ENCODE assay signal across 18 cellular contexts in genomic region chrX:71140440-71140839, GRCh38. TPM values are rescaled to one million over a fixed set of nuclear protein-coding genes. Genes with fewer than 3 reads are reported as not detected.
DNase-seq lines count a peak whose midpoint lies in the region; ATAC-seq, FAIRE-seq and TF ChIP-seq lines count a peak whose summit lies in the region.
"Had no signal": no experiment of that assay in that cellular context is flagged by ENCODE, and none has a peak within 500 bp of the region (broad histone marks: within the 10 kb centered on the region; RNA-seq: fewer than 3 reads in every experiment).

No MANE protein-coding gene starts in this region.

- H3K4me2 ChIP-seq in IMR-90 (ENCODE audit: low read depth, low read length) (no peak overlapping the region), endothelial cell of umbilical vein (ENCODE audit: insufficient read depth, low read length) (no peak overlapping the region)

- no peak overlapping the region for H3K4ac ChIP-seq in IMR-90 (ENCODE audit: low read depth, low read length)

- H3K9me3 Mint-ChIP-seq in CD8-positive, alpha-beta T cell, result no peaks in the 10 kb centered on the region
- H3K9me3 Mint-ChIP-seq: CD4-positive, alpha-beta memory T cell; IgD-negative memory B cell had no signal

- H3K14ac ChIP-seq in IMR-90 (replicated peaks; ENCODE audit: low read depth, low read length), result no peak overlapping the region

- peak; percentile 12 for FAIRE-seq in endothelial cell of umbilical vein (lab: Jason Lieb, UNC)
- FAIRE-seq: A204.1, D721Med, GM19239, H1 had no signal

- H3K27ac ChIP-seq in CD8-positive, alpha-beta T cell (ENCODE audit: low read depth, low read length), result no peak overlapping the region
- H3K27ac ChIP-seq in IMR-90 (ENCODE audit: insufficient read depth, low read length) (no peak overlapping the region), endothelial cell of umbilical vein (ENCODE audit: insufficient read depth, low read depth, low read length) (no peak overlapping the region)

- no peaks in the 10 kb centered on the region for H3K27me3 Mint-ChIP-seq in CD8-positive, alpha-beta T cell (ENCODE audit: low read depth)
- H3K27me3 Mint-ChIP-seq: B cell; CD4-positive, alpha-beta memory T cell had no signal

- H4K5ac ChIP-seq in IMR-90 (ENCODE audit: low read depth, low read length), result no peak overlapping the region

- BruUV-seq in IMR-90 (replicated peaks; lab: Mats Ljungman, UMichigan), result no TSS peak
- no TSS peak for BruUV-seq in endothelial cell of umbilical vein (replicated peaks; lab: Mats Ljungman, UMichigan)

- H4K8ac ChIP-seq in IMR-90 (ENCODE audit: low read depth in 2 of 2, low read length in 2 of 2), result no peak overlapping the region

- no peak for DNase-seq in CD8-positive, alpha-beta T cell
- DNase-seq in IMR-90 (no peak), endothelial cell of umbilical vein (ENCODE audit: low read depth, low spot score) (no peak), NCI-H146 treated with DMSO at 0.1 percent for 48 hours (lab: John Stamatoyannopoulos, UW; ENCODE audit: unreplicated experiment) (no peak)
- DNase-seq: C1 segment of cervical spinal cord; CD4-positive, alpha-beta memory T cell; COR-L47; DND-41; GF-D8 had no signal

- no peaks in the 10 kb centered on the region for H3K9me3 ChIP-seq in CD8-positive, alpha-beta T cell (ENCODE audit: low read length)
- H3K9me3 ChIP-seq in IMR-90 (ENCODE audit: control insufficient read depth, insufficient read depth, low read length) (no peaks in the 10 kb centered on the region), endothelial cell of umbilical vein (replicated peaks; ENCODE audit: control insufficient read depth, insufficient read depth, low read length) (no peaks in the 10 kb centered on the region)
- H3K9me3 ChIP-seq: HAP-1 had no signal

- H3K56ac ChIP-seq in IMR-90 (ENCODE audit: extremely low read depth, insufficient read depth, low read length), result no peak overlapping the region

- POLR2A ChIA-PET in CD8-positive, alpha-beta T cell (lab: Charles Lee), result interaction anchor here (1.0 kb wide), 1 partner anchor 28 kb away, joined by 3 read pairs; no protein-coding TSS in a partner anchor
- POLR2A ChIA-PET in IMR-90 (lab: Charles Lee; ENCODE audit: unreplicated experiment), result no interaction called here
- POLR2A ChIA-PET in endothelial cell of umbilical vein (lab: Charles Lee), result interaction anchor here (0.6 kb wide), 1 partner anchor 163 kb away, joined by 4 read pairs; no protein-coding TSS in a partner anchor

- intact Hi-C loops in CD8-positive, alpha-beta T cell (cut with DNase I, micrococcal nuclease), result no loop called here
- intact Hi-C loops in IMR-90 (cut with micrococcal nuclease) (no loop called here), endothelial cell of umbilical vein (cut with micrococcal nuclease) (no loop called here)

- no peak overlapping the region for H2BK5ac ChIP-seq in IMR-90 (ENCODE audit: low read depth, low read length, poor library complexity, severe bottlenecking)

- no peak for ATAC-seq in CD8-positive, alpha-beta T cell
- no peak for ATAC-seq in IMR-90 (ENCODE audit: low read depth)
- ATAC-seq in GM19463 (IDR thresholded peaks at IDR 0.05; ENCODE audit: unreplicated experiment), result no peak

- H2BK20ac ChIP-seq in IMR-90 (ENCODE audit: low read depth, low read length), result no peak overlapping the region

- H4K91ac ChIP-seq in IMR-90 (ENCODE audit: insufficient read depth, low read depth, low read length), result no peak overlapping the region

- TF ChIP-seq RAD21 in IMR-90 (IDR thresholded peaks at IDR 0.05; ENCODE audit: low read length), result no peak

- H3K4me1 ChIP-seq in CD8-positive, alpha-beta T cell (ENCODE audit: insufficient read depth, low read length), result peaks cover 7% of the 10 kb centered on the region
- no peaks in the 10 kb centered on the region; the same call in 1 of the 2 replicates for H3K4me1 ChIP-seq in IMR-90 (ENCODE audit: control insufficient read depth, insufficient read depth, low read length)
- H3K4me1 ChIP-seq in endothelial cell of umbilical vein (ENCODE audit: control insufficient read depth, extremely low read depth, insufficient read depth, low read length), result peaks cover 2% of the 10 kb centered on the region
- H3K4me1 ChIP-seq: HAP-1 had no signal

- no peak overlapping the region for H2BK15ac ChIP-seq in IMR-90 (ENCODE audit: low read depth, low read length)

- peaks cover 60% of the 10 kb centered on the region for H3K36me3 Mint-ChIP-seq in CD8-positive, alpha-beta T cell

- in situ Hi-C loops in IMR-90 (cut with MboI; ENCODE audit: low sequenced_read_pairs), result no loop called here

- WGBS in IMR-90 (ENCODE audit: extremely low coverage in 2 of 2, insufficient read length in 1 of 2), 2 experiments, result 0% methylated on average over 1 of the region's 6 CpGs; no CpG with 5 or more reads in 1 of the 2 experiments

- CTCF ChIA-PET in CD8-positive, alpha-beta T cell (lab: Charles Lee), result interaction anchor here (0.8 to 1.2 kb wide), 3 partner anchors 11 to 42 kb away, joined by 3 to 4 read pairs (median 4); no protein-coding TSS in a partner anchor
- CTCF ChIA-PET in IMR-90 (lab: Yijun Ruan, JAX), result no interaction called here
- CTCF ChIA-PET in endothelial cell of umbilical vein (lab: Charles Lee), result no interaction called here

- no peak overlapping the region for H2AK9ac ChIP-seq in IMR-90 (replicated peaks; ENCODE audit: low read depth, low read length, poor library complexity)

- no peak for TF ChIP-seq CTCF in CD8-positive, alpha-beta T cell (IDR thresholded peaks at IDR 0.05)
- TF ChIP-seq CTCF in IMR-90 (conservative IDR thresholded peaks at IDR 0.05; ENCODE audit: low read depth, low read length) (no peak), endothelial cell of umbilical vein (IDR thresholded peaks at IDR 0.05; ENCODE audit: extremely low read depth in 1 of 2, insufficient read depth in 1 of 2, low read depth in 1 of 2, low read length in 2 of 2) (no peak)

- peak overlapping the region; percentile 51 for H2AFZ ChIP-seq in IMR-90 (replicated peaks; ENCODE audit: low read length, poor library complexity)
- H2AFZ ChIP-seq in endothelial cell of umbilical vein (ENCODE audit: low read depth, low read length), result no peak overlapping the region

- H3K79me2 ChIP-seq in endothelial cell of umbilical vein (ENCODE audit: control insufficient read depth, insufficient read depth, low read length), result no peaks in the 10 kb centered on the region

- H3K23ac ChIP-seq in IMR-90 (ENCODE audit: low read depth, low read length), result no peak overlapping the region

- H3K9me1 ChIP-seq in IMR-90 (ENCODE audit: insufficient read depth, low read length) (peaks cover 3% of the 10 kb centered on the region; the same call in 1 of the 2 replicates), endothelial cell of umbilical vein (replicated peaks; ENCODE audit: control insufficient read depth, extremely low read depth, insufficient read depth, low read length) (no peaks in the 10 kb centered on the region)

- H2BK120ac ChIP-seq in IMR-90 (ENCODE audit: low read depth, low read length), result no peak overlapping the region

- H3K9ac ChIP-seq in IMR-90 (ENCODE audit: low read depth, low read length), result no peak overlapping the region
- no peak overlapping the region for H3K9ac ChIP-seq in endothelial cell of umbilical vein (replicated peaks; ENCODE audit: extremely low read depth, insufficient read depth, low read length)

- H3K4me1 Mint-ChIP-seq in CD8-positive, alpha-beta T cell (ENCODE audit: low read depth), result peaks cover 20% of the 10 kb centered on the region

- no peak for TF ChIP-seq POLR2A in IMR-90 (IDR thresholded peaks at IDR 0.05; ENCODE audit: low read depth, low read length)
- TF ChIP-seq POLR2A in endothelial cell of umbilical vein (IDR thresholded peaks at IDR 0.05; ENCODE audit: low read depth, low read length), result no peak

- H4K20me1 ChIP-seq in IMR-90 (ENCODE audit: insufficient read depth, low read length) (no peaks in the 10 kb centered on the region), endothelial cell of umbilical vein (replicated peaks; ENCODE audit: control insufficient read depth, extremely low read depth, insufficient read depth, low read length) (no peaks in the 10 kb centered on the region)

- no peak overlapping the region for H2AK5ac ChIP-seq in IMR-90 (ENCODE audit: low read depth, low read length)

- no peaks in the 10 kb centered on the region for H3K79me1 ChIP-seq in IMR-90 (ENCODE audit: low read depth in 1 of 2, low read length in 2 of 2)

- H3K4me3 Mint-ChIP-seq in CD8-positive, alpha-beta T cell, result peak overlapping the region; percentile 37
- H3K4me3 Mint-ChIP-seq: B cell; CD4-positive, alpha-beta memory T cell; IgD-negative memory B cell had no signal

- H3K27ac Mint-ChIP-seq in CD8-positive, alpha-beta T cell, result peak overlapping the region; percentile 69
- H3K27ac Mint-ChIP-seq: B cell, IgD-negative memory B cell had no signal

- dilution Hi-C loops in IMR-90 (cut with HindIII; ENCODE audit: low sequenced_read_pairs, unreplicated experiment), result no loop called here
- dilution Hi-C loops in endothelial cell of umbilical vein (cut with MboI; ENCODE audit: extremely low pct_ligation_motif_present, low sequenced_read_pairs), result no loop called here

- H3K36me3 ChIP-seq in CD8-positive, alpha-beta T cell (ENCODE audit: insufficient read depth, low read length), result peaks cover 21% of the 10 kb centered on the region
- H3K36me3 ChIP-seq in IMR-90 (ENCODE audit: control insufficient read depth, insufficient read depth, low read length) (peaks cover 31% of the 10 kb centered on the region), endothelial cell of umbilical vein (ENCODE audit: control insufficient read depth in 2 of 2, extremely low read depth in 1 of 2, insufficient read depth in 2 of 2, low read length in 2 of 2) (peaks cover 0 to 27% of the 10 kb centered on the region in 2 experiments)

- H3K27me3 ChIP-seq in CD8-positive, alpha-beta T cell (ENCODE audit: insufficient read depth, low read length), result no peaks in the 10 kb centered on the region
- no peaks in the 10 kb centered on the region; the same call in 1 of the 2 replicates for H3K27me3 ChIP-seq in IMR-90 (ENCODE audit: control insufficient read depth, insufficient read depth, low read length)
- H3K27me3 ChIP-seq in endothelial cell of umbilical vein (ENCODE audit: control insufficient read depth in 2 of 2, insufficient read depth in 2 of 2, low read length in 2 of 2), result no peaks in the 10 kb centered on the region

- no peak overlapping the region for H3K4me3 ChIP-seq in CD8-positive, alpha-beta T cell (ENCODE audit: low read depth, low read length)
- H3K4me3 ChIP-seq in IMR-90 (ENCODE audit: insufficient read depth, low read depth, low read length), result no peak overlapping the region
- H3K4me3 ChIP-seq in endothelial cell of umbilical vein (replicated peaks in 1 of 3; ENCODE audit: insufficient read depth in 1 of 3, low read depth in 1 of 3, low read length in 3 of 3), result no peak overlapping the region
- H3K4me3 ChIP-seq: HAP-1 had no signal

- H3K18ac ChIP-seq in IMR-90 (ENCODE audit: low read depth, low read length), result no peak overlapping the region

RNA-seq across cellular contexts. Expression of gene NLGN3, which starts 4.2 kb away (rescaled TPM):
- total RNA-seq in CD8-positive, alpha-beta T cell, result 1 to 10 TPM; 4.6 to 5.0 TPM
- total RNA-seq in IMR-90 (2012; rRNA removed), result 0.18 and 0.28 TPM in 2 replicates
- 0.36 and 0.39 TPM in 2 replicates for polyA plus RNA-seq in IMR-90 (2012; rRNA removed)
- polyA plus RNA-seq in IMR-90 (2012; cell fraction: cytosol; rRNA removed), result 0.28 and 0.37 TPM in 2 replicates
- polyA plus RNA-seq in IMR-90 (2012; cell fraction: nucleus; rRNA removed; ENCODE audit: low replicate concordance), result 1.9 TPM in 2 replicates
- 0.40 and 0.85 TPM in 2 replicates for total RNA-seq in endothelial cell of umbilical vein
- 0.37 and 0.40 TPM in 2 replicates for polyA plus RNA-seq in endothelial cell of umbilical vein
- polyA plus RNA-seq in endothelial cell of umbilical vein (2011; cell fraction: cytosol; rRNA removed), result 0.10 and 0.17 TPM in 2 replicates
- 1.1 and 1.6 TPM in 2 replicates for polyA plus RNA-seq in endothelial cell of umbilical vein (2011; cell fraction: nucleus; rRNA removed)
- polyA plus RNA-seq in endothelial cell of umbilical vein (2012), result 0.31 and 0.48 TPM in 2 replicates
- polyA minus RNA-seq in endothelial cell of umbilical vein, result 0.28 and 0.85 TPM in 2 replicates
- 0.41 TPM for polyA minus RNA-seq in endothelial cell of umbilical vein (2011; cell fraction: cytosol; rRNA and poly(A)+ RNA removed)
- 0.67 and 1.4 TPM in 2 replicates for polyA minus RNA-seq in endothelial cell of umbilical vein (2011; cell fraction: nucleus; rRNA and poly(A)+ RNA removed)

RNA-seq across cellular contexts. Expression of gene MED12, which starts 22.0 kb away (rescaled TPM):
- 10 to 100 TPM; 54.5 to 57.4 TPM for total RNA-seq in CD8-positive, alpha-beta T cell
- total RNA-seq in IMR-90 (2012; rRNA removed) (9.1 and 12.5 TPM in 2 replicates), endothelial cell of umbilical vein (61.4 and 65.3 TPM in 2 replicates)
- polyA plus RNA-seq in IMR-90 (2012; rRNA removed) (17.3 and 19.8 TPM in 2 replicates), endothelial cell of umbilical vein (27.4 and 28.1 TPM in 2 replicates)
- polyA plus RNA-seq in IMR-90 (2012; cell fraction: cytosol; rRNA removed), result 8.3 and 11.7 TPM in 2 replicates
- polyA plus RNA-seq in IMR-90 (2012; cell fraction: nucleus; rRNA removed; ENCODE audit: low replicate concordance), result 40.9 and 50.3 TPM in 2 replicates
- 17.7 and 19.2 TPM in 2 replicates for polyA plus RNA-seq in endothelial cell of umbilical vein (2011; cell fraction: cytosol; rRNA removed)
- 88.6 and 113 TPM in 2 replicates for polyA plus RNA-seq in endothelial cell of umbilical vein (2011; cell fraction: nucleus; rRNA removed)
- 28.6 and 35.5 TPM in 2 replicates for polyA plus RNA-seq in endothelial cell of umbilical vein (2012)
- polyA minus RNA-seq in endothelial cell of umbilical vein, result 123 and 148 TPM in 2 replicates
- polyA minus RNA-seq in endothelial cell of umbilical vein (2011; cell fraction: cytosol; rRNA and poly(A)+ RNA removed), result 26.2 TPM
- 101 and 112 TPM in 2 replicates for polyA minus RNA-seq in endothelial cell of umbilical vein (2011; cell fraction: nucleus; rRNA and poly(A)+ RNA removed)

RNA-seq across cellular contexts. Expression of gene IL2RG, which starts 29.1 kb away (rescaled TPM):
- 100 to 1,000 TPM; 166 to 197 TPM for total RNA-seq in CD8-positive, alpha-beta T cell
- total RNA-seq in IMR-90 (2012; rRNA removed) (not detected in 2 replicates), endothelial cell of umbilical vein (not detected in 2 replicates)
- polyA plus RNA-seq in IMR-90 (2012; rRNA removed) (not detected in 2 replicates), endothelial cell of umbilical vein (0.07 TPM in 1 of 2 replicates, not detected in the other)
- not detected in 2 replicates for polyA plus RNA-seq in IMR-90 (2012; cell fraction: cytosol; rRNA removed)
- not detected in 2 replicates for polyA plus RNA-seq in IMR-90 (2012; cell fraction: nucleus; rRNA removed; ENCODE audit: low replicate concordance)
- polyA plus RNA-seq in endothelial cell of umbilical vein (2011; cell fraction: cytosol; rRNA removed), result not detected in 2 replicates
- not detected in 2 replicates for polyA plus RNA-seq in endothelial cell of umbilical vein (2011; cell fraction: nucleus; rRNA removed)
- not detected in 2 replicates for polyA plus RNA-seq in endothelial cell of umbilical vein (2012)
- 2.5 TPM in 1 of 2 replicates, not detected in the other for polyA minus RNA-seq in endothelial cell of umbilical vein
- polyA minus RNA-seq in endothelial cell of umbilical vein (2011; cell fraction: cytosol; rRNA and poly(A)+ RNA removed), result not detected
- not detected in 2 replicates for polyA minus RNA-seq in endothelial cell of umbilical vein (2011; cell fraction: nucleus; rRNA and poly(A)+ RNA removed)
- total RNA-seq: H1, HT-29 had no signal
- polyA plus RNA-seq: H1 had no signal

RNA-seq across cellular contexts. Expression of gene CXorf65, which starts 33.9 kb away (rescaled TPM):
- total RNA-seq in CD8-positive, alpha-beta T cell, result 10 to 100 TPM; 51.0 to 57.6 TPM
- total RNA-seq in IMR-90 (2012; rRNA removed) (not detected in 2 replicates), endothelial cell of umbilical vein (not detected in 2 replicates)
- polyA plus RNA-seq in IMR-90 (2012; rRNA removed) (not detected in 2 replicates), endothelial cell of umbilical vein (not detected in 2 replicates)
- polyA plus RNA-seq in IMR-90 (2012; cell fraction: cytosol; rRNA removed), result not detected in 2 replicates
- polyA plus RNA-seq in IMR-90 (2012; cell fraction: nucleus; rRNA removed; ENCODE audit: low replicate concordance), result not detected in 2 replicates
- polyA plus RNA-seq in endothelial cell of umbilical vein (2011; cell fraction: cytosol; rRNA removed), result not detected in 2 replicates
- not detected in 2 replicates for polyA plus RNA-seq in endothelial cell of umbilical vein (2011; cell fraction: nucleus; rRNA removed)
- not detected in 2 replicates for polyA plus RNA-seq in endothelial cell of umbilical vein (2012)
- not detected in 2 replicates for polyA minus RNA-seq in endothelial cell of umbilical vein
- not detected for polyA minus RNA-seq in endothelial cell of umbilical vein (2011; cell fraction: cytosol; rRNA and poly(A)+ RNA removed)
- not detected in 2 replicates for polyA minus RNA-seq in endothelial cell of umbilical vein (2011; cell fraction: nucleus; rRNA and poly(A)+ RNA removed)
- total RNA-seq: H1, HT-29 had no signal
- polyA plus RNA-seq: H1 had no signal

RNA-seq across cellular contexts. Expression of gene FOXO4, which starts 44.8 kb away (rescaled TPM):
- 10 to 100 TPM; 24.1 to 32.6 TPM for total RNA-seq in CD8-positive, alpha-beta T cell
- 1.4 and 2.0 TPM in 2 replicates for total RNA-seq in IMR-90 (2012; rRNA removed)
- 1.4 and 2.6 TPM in 2 replicates for polyA plus RNA-seq in IMR-90 (2012; rRNA removed)
- polyA plus RNA-seq in IMR-90 (2012; cell fraction: cytosol; rRNA removed), result 2.3 and 2.6 TPM in 2 replicates
- 4.3 and 4.9 TPM in 2 replicates for polyA plus RNA-seq in IMR-90 (2012; cell fraction: nucleus; rRNA removed; ENCODE audit: low replicate concordance)
- total RNA-seq in endothelial cell of umbilical vein, result 10.6 and 11.0 TPM in 2 replicates
- polyA plus RNA-seq in endothelial cell of umbilical vein, result 4.7 and 5.6 TPM in 2 replicates
- 2.7 and 3.5 TPM in 2 replicates for polyA plus RNA-seq in endothelial cell of umbilical vein (2011; cell fraction: cytosol; rRNA removed)
- 2.9 and 4.4 TPM in 2 replicates for polyA plus RNA-seq in endothelial cell of umbilical vein (2011; cell fraction: nucleus; rRNA removed)
- polyA plus RNA-seq in endothelial cell of umbilical vein (2012), result 3.1 and 4.4 TPM in 2 replicates
- 2.9 and 4.8 TPM in 2 replicates for polyA minus RNA-seq in endothelial cell of umbilical vein
- polyA minus RNA-seq in endothelial cell of umbilical vein (2011; cell fraction: cytosol; rRNA and poly(A)+ RNA removed), result 16.4 TPM
- 1.7 and 2.5 TPM in 2 replicates for polyA minus RNA-seq in endothelial cell of umbilical vein (2011; cell fraction: nucleus; rRNA and poly(A)+ RNA removed)

Comparison
In these comparisons a context has a peak if more than half of its experiments do, and no peak if none do; other contexts are left out.
1. RNA of gene IL2RG, which starts 29.1 kb away (total RNA-seq): 166 to 197 TPM in CD8-positive, alpha-beta T cell; not detected in IMR-90 and not detected in endothelial cell of umbilical vein; every median in the first group is over 100 times any median in the second.